Comparison of ENCODE assay signal across 8 cellular contexts in genomic region chr17:45171338-45172231, GRCh38. TPM values are rescaled to one million over a fixed set of nuclear protein-coding genes. Genes with fewer than 3 reads are reported as not detected.
DNase-seq lines count a peak whose midpoint lies in the region; ATAC-seq and TF ChIP-seq lines count a peak whose summit lies in the region.

No MANE protein-coding gene starts in this region.

- peak overlapping the region; percentile 100 for H2BK120ac ChIP-seq in neuronal stem cell (ENCODE audit: low read depth, low read length)

- DNase-seq in H4 (ENCODE audit: low spot score) (peak; percentile 70), SHP77 treated with DMSO at 0.1 percent for 48 hours (lab: John Stamatoyannopoulos, UW) (peak; percentile 53), esophagus muscularis mucosa (ENCODE audit: extremely low spot score) (no peak), neuronal stem cell (ENCODE audit: low spot score) (no peak), NCI-H146 (lab: John Stamatoyannopoulos, UW) (no peak)
- DNase-seq in activated CD4-positive, alpha-beta T cell treated with anti-CD3 and anti-CD28 coated beads, Interleukin-2, amount 50 U/mL, for 4 hours: no peak

- no peak overlapping the region for H3K4me2 ChIP-seq in neuronal stem cell (ENCODE audit: insufficient read depth, low read length, poor library complexity, severe bottlenecking)

- H3K9me3 ChIP-seq in esophagus muscularis mucosa (no peaks in the 10 kb centered on the region), neuronal stem cell (replicated peaks in 1 of 2; ENCODE audit: control insufficient read depth in 2 of 2, insufficient read depth in 1 of 2, low read depth in 1 of 2, low read length in 2 of 2) (no peaks in the 10 kb centered on the region)

- peak overlapping the region; percentile 27 for H3K9ac ChIP-seq in neuronal stem cell (ENCODE audit: low read depth, low read length, poor library complexity)

- H3K36me3 ChIP-seq in esophagus muscularis mucosa (peaks cover 0 to 12% (median 10%) of the 10 kb centered on the region in 4 donors), neuronal stem cell (replicated peaks in 1 of 2; ENCODE audit: control insufficient read depth in 2 of 2, insufficient read depth in 2 of 2, low read length in 2 of 2) (peaks cover 4 to 18% of the 10 kb centered on the region in 2 donors)

- peak overlapping the region; percentile 79 for H3K4ac ChIP-seq in neuronal stem cell (ENCODE audit: low read length)

- H4K91ac ChIP-seq in neuronal stem cell (ENCODE audit: low read depth, low read length, poor library complexity): peak overlapping the region; percentile 99

- no peak for TF ChIP-seq EP300 in esophagus muscularis mucosa (IDR thresholded peaks at IDR 0.05)

- H3K79me1 ChIP-seq in neuronal stem cell (ENCODE audit: low read depth, low read length): no peaks in the 10 kb centered on the region

- ATAC-seq in GM18517 (IDR thresholded peaks at IDR 0.05; ENCODE audit: unreplicated experiment): no peak
- ATAC-seq in GM21381 (IDR thresholded peaks at IDR 0.05; ENCODE audit: unreplicated experiment): no peak

- peak overlapping the region; percentile 42 for H3K14ac ChIP-seq in neuronal stem cell (ENCODE audit: low read length)

- 30% methylated on average over 10 of the region's 20 CpGs for WGBS in esophagus muscularis mucosa
- no CpG with 5 or more reads among the region's 20 CpGs for WGBS in neuronal stem cell (ENCODE audit: extremely low coverage in 2 of 2, insufficient read length in 2 of 2, insufficient replicate concordance in 1 of 2), 2 donors

- H2AFZ ChIP-seq in neuronal stem cell (ENCODE audit: low read length): peak overlapping the region; percentile 94

- no peak for TF ChIP-seq CTCF in esophagus muscularis mucosa (IDR thresholded peaks at IDR 0.05)

- peak overlapping the region; percentile 98 for H3K18ac ChIP-seq in neuronal stem cell (ENCODE audit: low read length)

- TF ChIP-seq POLR2A in esophagus muscularis mucosa (IDR thresholded peaks at IDR 0.05; ENCODE audit: low read depth): no peak

- intact Hi-C loops in esophagus muscularis mucosa (cut with DNase I): no loop called here

- H2BK5ac ChIP-seq in neuronal stem cell (ENCODE audit: low read length): peak overlapping the region; percentile 93

- peak overlapping the region; percentile 68 for H3K23ac ChIP-seq in neuronal stem cell (ENCODE audit: low read depth, low read length, poor library complexity)

- H4K8ac ChIP-seq in neuronal stem cell (ENCODE audit: low read depth, low read length): peak overlapping the region; percentile 87

- peaks cover 25 to 56% (median 51%) of the 10 kb centered on the region in 4 donors for H3K4me1 ChIP-seq in esophagus muscularis mucosa
- H3K4me1 ChIP-seq in neuronal stem cell (ENCODE audit: control insufficient read depth in 2 of 2, insufficient read depth in 1 of 2, low read depth in 1 of 2, low read length in 2 of 2): peaks cover 23 to 28% of the 10 kb centered on the region in 2 donors

- H2BK12ac ChIP-seq in neuronal stem cell (ENCODE audit: low read length): peak overlapping the region; percentile 12

- H2BK15ac ChIP-seq in neuronal stem cell (ENCODE audit: low read length): peak overlapping the region; percentile 2

- peak overlapping the region; percentile 98 for H2AK5ac ChIP-seq in neuronal stem cell (ENCODE audit: low read depth, low read length)

- H3K27ac ChIP-seq in esophagus muscularis mucosa (replicated peaks in 1 of 4) (peak overlapping the region; percentile 88 to 97 (median 90)), neuronal stem cell (replicated peaks; ENCODE audit: low read length) (peak overlapping the region; percentile 84)

- H3K27me3 ChIP-seq in esophagus muscularis mucosa (no peaks in the 10 kb centered on the region), neuronal stem cell (ENCODE audit: control insufficient read depth in 3 of 3, insufficient read depth in 3 of 3, low read depth in 1 of 3, low read length in 3 of 3) (no peaks in the 10 kb centered on the region)

- H3K4me3 ChIP-seq in esophagus muscularis mucosa (peak overlapping the region; percentile 48 to 63 (median 52)), neuronal stem cell (ENCODE audit: low read length in 2 of 2) (no peak overlapping the region)

RNA-seq across cellular contexts. Expression of gene HEXIM2, which starts 9.9 kb away (rescaled TPM):
- total RNA-seq in H4 (2014; rRNA removed; shearing (Covaris generic)): 5.8 and 10.7 TPM in 2 replicates
- 1 to 10 TPM; 4.0 to 8.4 (median 7.0) TPM for total RNA-seq in esophagus muscularis mucosa
- 3.9 TPM for polyA plus RNA-seq in neuronal stem cell (2013, experiment 1 of 2)
- 3.7 TPM for polyA plus RNA-seq in neuronal stem cell (2013, experiment 2 of 2)

RNA-seq across cellular contexts. Expression of gene HEXIM1, which starts 23.3 kb away (rescaled TPM):
- 4.9 and 6.5 TPM in 2 replicates for total RNA-seq in H4 (2014; rRNA removed; shearing (Covaris generic))
- total RNA-seq in esophagus muscularis mucosa: 10 to 100 TPM; 32.1 to 58.2 (median 45.3) TPM
- polyA plus RNA-seq in neuronal stem cell (2013, experiment 1 of 2): 21.6 TPM
- polyA plus RNA-seq in neuronal stem cell (2013, experiment 2 of 2): 22.5 TPM

RNA-seq across cellular contexts. Expression of gene ACBD4, which starts 36.1 kb away (rescaled TPM):
- total RNA-seq in H4 (2014; rRNA removed; shearing (Covaris generic)): 2.1 and 2.6 TPM in 2 replicates
- total RNA-seq in esophagus muscularis mucosa: 10 to 100 TPM; 20.9 to 34.8 (median 23.5) TPM
- polyA plus RNA-seq in neuronal stem cell (2013, experiment 1 of 2): 7.8 TPM
- polyA plus RNA-seq in neuronal stem cell (2013, experiment 2 of 2): 8.0 TPM

RNA-seq across cellular contexts. Expression of gene PLCD3, which starts 39.3 kb away (rescaled TPM):
- 21.0 and 157 TPM in 2 replicates for total RNA-seq in H4 (2014; rRNA removed; shearing (Covaris generic))
- total RNA-seq in esophagus muscularis mucosa: 100 to 1,000 TPM in 2 of 4 donors, 10 to 100 TPM in 2; 49.4 to 154 (median 106) TPM
- 19.5 TPM for polyA plus RNA-seq in neuronal stem cell (2013, experiment 1 of 2)
- polyA plus RNA-seq in neuronal stem cell (2013, experiment 2 of 2): 17.6 TPM

RNA-seq across cellular contexts. Expression of gene FMNL1, which starts 50.1 kb away (rescaled TPM):
- 4.4 and 6.7 TPM in 2 replicates for total RNA-seq in H4 (2014; rRNA removed; shearing (Covaris generic))
- total RNA-seq in esophagus muscularis mucosa: 10 to 100 TPM; 11.0 to 26.7 (median 19.6) TPM
- polyA plus RNA-seq in neuronal stem cell (2013, experiment 1 of 2): 2.8 TPM
- polyA plus RNA-seq in neuronal stem cell (2013, experiment 2 of 2): 2.9 TPM

Comparison
In these comparisons a context has a peak if more than half of its experiments do, and no peak if none do; other contexts are left out.
1. DNase-seq: peak in H4 (single experiment) and SHP77 treated with DMSO at 0.1 percent for 48 hours (single experiment); none in esophagus muscularis mucosa (single experiment), neuronal stem cell (single experiment), NCI-H146 (single experiment) and activated CD4-positive, alpha-beta T cell treated with anti-CD3 and anti-CD28 coated beads, Interleukin-2, amount 50 U/mL, for 4 hours (0 of 2).
2. H3K4me3 ChIP-seq: peak in esophagus muscularis mucosa (4 of 4); none in neuronal stem cell (0 of 2).